ENCODE assay signal across 1 cellular context in the genomic region with DNA sequence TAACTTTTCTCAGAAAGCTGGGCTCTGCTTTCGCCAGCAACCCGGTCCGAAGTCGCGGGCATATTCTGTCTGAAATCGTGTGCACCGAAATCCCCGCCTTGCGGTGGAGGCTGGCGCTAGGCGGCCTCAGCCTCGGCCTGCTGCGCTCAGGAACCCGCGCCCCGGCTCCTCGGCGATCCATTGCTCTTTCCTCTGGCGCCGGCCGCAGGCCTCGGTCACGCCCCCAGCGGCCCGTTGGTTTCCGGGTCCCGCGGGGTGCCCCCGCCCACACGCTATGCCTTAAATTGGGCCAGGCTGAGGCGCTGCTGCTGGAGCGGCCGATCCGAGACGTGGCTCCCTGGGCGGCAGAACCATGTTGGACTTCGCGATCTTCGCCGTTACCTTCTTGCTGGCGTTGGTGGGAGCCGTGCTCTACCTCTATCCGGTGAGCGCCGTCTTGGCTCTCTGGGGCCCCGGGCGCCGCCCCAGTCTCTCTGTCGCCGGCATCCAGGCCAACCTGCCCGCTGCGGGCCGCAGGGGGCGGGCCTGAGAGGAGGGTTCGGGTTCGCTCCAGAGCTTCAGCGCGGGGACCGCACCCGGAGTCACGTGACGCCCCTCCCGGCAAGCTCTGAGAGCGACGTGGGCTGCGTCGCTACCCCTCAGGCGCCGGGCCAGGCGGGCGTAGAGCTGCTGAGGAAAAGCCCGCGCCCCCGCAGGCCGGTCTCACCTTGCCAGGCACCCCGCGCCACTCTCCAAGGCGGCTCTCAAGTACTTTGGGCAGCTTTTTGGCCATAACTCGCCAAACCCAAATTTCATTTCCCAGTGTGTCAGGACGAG.
TF ChIP-seq lines count a peak whose summit lies in the region.

A gene with protein sequence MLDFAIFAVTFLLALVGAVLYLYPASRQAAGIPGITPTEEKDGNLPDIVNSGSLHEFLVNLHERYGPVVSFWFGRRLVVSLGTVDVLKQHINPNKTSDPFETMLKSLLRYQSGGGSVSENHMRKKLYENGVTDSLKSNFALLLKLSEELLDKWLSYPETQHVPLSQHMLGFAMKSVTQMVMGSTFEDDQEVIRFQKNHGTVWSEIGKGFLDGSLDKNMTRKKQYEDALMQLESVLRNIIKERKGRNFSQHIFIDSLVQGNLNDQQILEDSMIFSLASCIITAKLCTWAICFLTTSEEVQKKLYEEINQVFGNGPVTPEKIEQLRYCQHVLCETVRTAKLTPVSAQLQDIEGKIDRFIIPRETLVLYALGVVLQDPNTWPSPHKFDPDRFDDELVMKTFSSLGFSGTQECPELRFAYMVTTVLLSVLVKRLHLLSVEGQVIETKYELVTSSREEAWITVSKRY (plus strand): TSS at position 308 of the 816 bp plus-strand sequence. CDS start 45 bp downstream, at position 353.

TF ChIP-seq in HepG2, 621 proteins besides CTCF, POLR2A, EP300 and RAD21 (continued from another document and continues in another):
- TF ChIP-seq PTBP1 (IDR thresholded peaks at IDR 0.05; ENCODE audit: low read depth, low read length, poor library complexity, severe bottlenecking) (peak; percentile 93), HOXA7 (CRISPR knock-in tag; IDR thresholded peaks at IDR 0.05) (no peak), BRCA1 (CRISPR knock-in tag; IDR thresholded peaks at IDR 0.05) (peak; percentile 99), ZNF274 (CRISPR knock-in tag; IDR thresholded peaks at IDR 0.05) (peak; percentile 97), ZNF768 (CRISPR knock-in tag; IDR thresholded peaks at IDR 0.05) (peak; percentile 55; the same call in 1 of the 2 replicates), NR2C2 (CRISPR knock-in tag; IDR thresholded peaks at IDR 0.05; ENCODE audit: borderline replicate concordance) (peak; percentile 93), ZNF367 (CRISPR knock-in tag; IDR thresholded peaks at IDR 0.05; ENCODE audit: borderline replicate concordance) (no peak), MAFG (CRISPR knock-in tag; IDR thresholded peaks at IDR 0.05) (no peak), ZNF343 (CRISPR knock-in tag; IDR thresholded peaks at IDR 0.05) (no peak), ZNF615 (CRISPR knock-in tag; IDR thresholded peaks at IDR 0.05; ENCODE audit: borderline replicate concordance) (peak; percentile 87; the same call in 1 of the 2 replicates), ZNF264 (CRISPR knock-in tag; IDR thresholded peaks at IDR 0.05) (peak; percentile 79; the same call in 1 of the 2 replicates), SETDB1 (CRISPR knock-in tag; IDR thresholded peaks at IDR 0.05; ENCODE audit: borderline replicate concordance) (no peak; the same call in 1 of the 2 replicates), ZBTB3 (CRISPR knock-in tag; IDR thresholded peaks at IDR 0.05; ENCODE audit: borderline replicate concordance, low read depth) (0 out of 2 replicates have a peak, but pooled peaks have one; percentile 1), ISX (CRISPR knock-in tag; conservative IDR thresholded peaks at IDR 0.05) (peak; percentile 81), THAP11 (CRISPR knock-in tag; IDR thresholded peaks at IDR 0.05) (peak; percentile 93), SMAD9 (CRISPR knock-in tag; IDR thresholded peaks at IDR 0.05) (no peak), TRIM24 (CRISPR knock-in tag; IDR thresholded peaks at IDR 0.05) (no peak), RNF2 (conservative IDR thresholded peaks at IDR 0.05; ENCODE audit: low read depth) (peak; percentile 60; the same call in 1 of the 2 replicates), ZNF496 (CRISPR knock-in tag; IDR thresholded peaks at IDR 0.05; ENCODE audit: insufficient replicate concordance) (no peak), ZNF567 (CRISPR knock-in tag; IDR thresholded peaks at IDR 0.05; ENCODE audit: borderline replicate concordance) (peak; percentile 95; the same call in 1 of the 2 replicates), ZNF20 (CRISPR knock-in tag; IDR thresholded peaks at IDR 0.05) (peak; percentile 87; the same call in 1 of the 2 replicates), ZNF883 (CRISPR knock-in tag; IDR thresholded peaks at IDR 0.05; ENCODE audit: not compliant biosample characterization) (peak; percentile 94), ZKSCAN1 (IDR thresholded peaks at IDR 0.05; ENCODE audit: low read length) (no peak)
- TF ChIP-seq, protein P1, sequence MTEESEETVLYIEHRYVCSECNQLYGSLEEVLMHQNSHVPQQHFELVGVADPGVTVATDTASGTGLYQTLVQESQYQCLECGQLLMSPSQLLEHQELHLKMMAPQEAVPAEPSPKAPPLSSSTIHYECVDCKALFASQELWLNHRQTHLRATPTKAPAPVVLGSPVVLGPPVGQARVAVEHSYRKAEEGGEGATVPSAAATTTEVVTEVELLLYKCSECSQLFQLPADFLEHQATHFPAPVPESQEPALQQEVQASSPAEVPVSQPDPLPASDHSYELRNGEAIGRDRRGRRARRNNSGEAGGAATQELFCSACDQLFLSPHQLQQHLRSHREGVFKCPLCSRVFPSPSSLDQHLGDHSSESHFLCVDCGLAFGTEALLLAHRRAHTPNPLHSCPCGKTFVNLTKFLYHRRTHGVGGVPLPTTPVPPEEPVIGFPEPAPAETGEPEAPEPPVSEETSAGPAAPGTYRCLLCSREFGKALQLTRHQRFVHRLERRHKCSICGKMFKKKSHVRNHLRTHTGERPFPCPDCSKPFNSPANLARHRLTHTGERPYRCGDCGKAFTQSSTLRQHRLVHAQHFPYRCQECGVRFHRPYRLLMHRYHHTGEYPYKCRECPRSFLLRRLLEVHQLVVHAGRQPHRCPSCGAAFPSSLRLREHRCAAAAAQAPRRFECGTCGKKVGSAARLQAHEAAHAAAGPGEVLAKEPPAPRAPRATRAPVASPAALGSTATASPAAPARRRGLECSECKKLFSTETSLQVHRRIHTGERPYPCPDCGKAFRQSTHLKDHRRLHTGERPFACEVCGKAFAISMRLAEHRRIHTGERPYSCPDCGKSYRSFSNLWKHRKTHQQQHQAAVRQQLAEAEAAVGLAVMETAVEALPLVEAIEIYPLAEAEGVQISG (CRISPR knock-in tag; IDR thresholded peaks at IDR 0.05) = peak; percentile 98
- TF ChIP-seq, protein P2, sequence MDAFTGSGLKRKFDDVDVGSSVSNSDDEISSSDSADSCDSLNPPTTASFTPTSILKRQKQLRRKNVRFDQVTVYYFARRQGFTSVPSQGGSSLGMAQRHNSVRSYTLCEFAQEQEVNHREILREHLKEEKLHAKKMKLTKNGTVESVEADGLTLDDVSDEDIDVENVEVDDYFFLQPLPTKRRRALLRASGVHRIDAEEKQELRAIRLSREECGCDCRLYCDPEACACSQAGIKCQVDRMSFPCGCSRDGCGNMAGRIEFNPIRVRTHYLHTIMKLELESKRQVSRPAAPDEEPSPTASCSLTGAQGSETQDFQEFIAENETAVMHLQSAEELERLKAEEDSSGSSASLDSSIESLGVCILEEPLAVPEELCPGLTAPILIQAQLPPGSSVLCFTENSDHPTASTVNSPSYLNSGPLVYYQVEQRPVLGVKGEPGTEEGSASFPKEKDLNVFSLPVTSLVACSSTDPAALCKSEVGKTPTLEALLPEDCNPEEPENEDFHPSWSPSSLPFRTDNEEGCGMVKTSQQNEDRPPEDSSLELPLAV (CRISPR knock-in tag; conservative IDR thresholded peaks at IDR 0.05; ENCODE audit: low read depth) = no peak
- TF ChIP-seq, protein P3, sequence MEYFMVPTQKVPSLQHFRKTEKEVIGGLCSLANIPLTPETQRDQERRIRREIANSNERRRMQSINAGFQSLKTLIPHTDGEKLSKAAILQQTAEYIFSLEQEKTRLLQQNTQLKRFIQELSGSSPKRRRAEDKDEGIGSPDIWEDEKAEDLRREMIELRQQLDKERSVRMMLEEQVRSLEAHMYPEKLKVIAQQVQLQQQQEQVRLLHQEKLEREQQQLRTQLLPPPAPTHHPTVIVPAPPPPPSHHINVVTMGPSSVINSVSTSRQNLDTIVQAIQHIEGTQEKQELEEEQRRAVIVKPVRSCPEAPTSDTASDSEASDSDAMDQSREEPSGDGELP (IDR thresholded peaks at IDR 0.05; ENCODE audit: borderline replicate concordance, low read depth) = peak; percentile 11; the same call in 1 of the 2 replicates
- TF ChIP-seq, protein P4, sequence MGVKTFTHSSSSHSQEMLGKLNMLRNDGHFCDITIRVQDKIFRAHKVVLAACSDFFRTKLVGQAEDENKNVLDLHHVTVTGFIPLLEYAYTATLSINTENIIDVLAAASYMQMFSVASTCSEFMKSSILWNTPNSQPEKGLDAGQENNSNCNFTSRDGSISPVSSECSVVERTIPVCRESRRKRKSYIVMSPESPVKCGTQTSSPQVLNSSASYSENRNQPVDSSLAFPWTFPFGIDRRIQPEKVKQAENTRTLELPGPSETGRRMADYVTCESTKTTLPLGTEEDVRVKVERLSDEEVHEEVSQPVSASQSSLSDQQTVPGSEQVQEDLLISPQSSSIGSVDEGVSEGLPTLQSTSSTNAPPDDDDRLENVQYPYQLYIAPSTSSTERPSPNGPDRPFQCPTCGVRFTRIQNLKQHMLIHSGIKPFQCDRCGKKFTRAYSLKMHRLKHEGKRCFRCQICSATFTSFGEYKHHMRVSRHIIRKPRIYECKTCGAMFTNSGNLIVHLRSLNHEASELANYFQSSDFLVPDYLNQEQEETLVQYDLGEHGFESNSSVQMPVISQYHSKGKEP (CRISPR knock-in tag; IDR thresholded peaks at IDR 0.05) = peak; percentile 38; the same call in 1 of the 2 replicates
- TF ChIP-seq, protein P5, sequence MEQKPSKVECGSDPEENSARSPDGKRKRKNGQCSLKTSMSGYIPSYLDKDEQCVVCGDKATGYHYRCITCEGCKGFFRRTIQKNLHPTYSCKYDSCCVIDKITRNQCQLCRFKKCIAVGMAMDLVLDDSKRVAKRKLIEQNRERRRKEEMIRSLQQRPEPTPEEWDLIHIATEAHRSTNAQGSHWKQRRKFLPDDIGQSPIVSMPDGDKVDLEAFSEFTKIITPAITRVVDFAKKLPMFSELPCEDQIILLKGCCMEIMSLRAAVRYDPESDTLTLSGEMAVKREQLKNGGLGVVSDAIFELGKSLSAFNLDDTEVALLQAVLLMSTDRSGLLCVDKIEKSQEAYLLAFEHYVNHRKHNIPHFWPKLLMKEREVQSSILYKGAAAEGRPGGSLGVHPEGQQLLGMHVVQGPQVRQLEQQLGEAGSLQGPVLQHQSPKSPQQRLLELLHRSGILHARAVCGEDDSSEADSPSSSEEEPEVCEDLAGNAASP (CRISPR knock-in tag; IDR thresholded peaks at IDR 0.05; ENCODE audit: borderline replicate concordance) = peak; percentile 79
- TF ChIP-seq, protein P6, sequence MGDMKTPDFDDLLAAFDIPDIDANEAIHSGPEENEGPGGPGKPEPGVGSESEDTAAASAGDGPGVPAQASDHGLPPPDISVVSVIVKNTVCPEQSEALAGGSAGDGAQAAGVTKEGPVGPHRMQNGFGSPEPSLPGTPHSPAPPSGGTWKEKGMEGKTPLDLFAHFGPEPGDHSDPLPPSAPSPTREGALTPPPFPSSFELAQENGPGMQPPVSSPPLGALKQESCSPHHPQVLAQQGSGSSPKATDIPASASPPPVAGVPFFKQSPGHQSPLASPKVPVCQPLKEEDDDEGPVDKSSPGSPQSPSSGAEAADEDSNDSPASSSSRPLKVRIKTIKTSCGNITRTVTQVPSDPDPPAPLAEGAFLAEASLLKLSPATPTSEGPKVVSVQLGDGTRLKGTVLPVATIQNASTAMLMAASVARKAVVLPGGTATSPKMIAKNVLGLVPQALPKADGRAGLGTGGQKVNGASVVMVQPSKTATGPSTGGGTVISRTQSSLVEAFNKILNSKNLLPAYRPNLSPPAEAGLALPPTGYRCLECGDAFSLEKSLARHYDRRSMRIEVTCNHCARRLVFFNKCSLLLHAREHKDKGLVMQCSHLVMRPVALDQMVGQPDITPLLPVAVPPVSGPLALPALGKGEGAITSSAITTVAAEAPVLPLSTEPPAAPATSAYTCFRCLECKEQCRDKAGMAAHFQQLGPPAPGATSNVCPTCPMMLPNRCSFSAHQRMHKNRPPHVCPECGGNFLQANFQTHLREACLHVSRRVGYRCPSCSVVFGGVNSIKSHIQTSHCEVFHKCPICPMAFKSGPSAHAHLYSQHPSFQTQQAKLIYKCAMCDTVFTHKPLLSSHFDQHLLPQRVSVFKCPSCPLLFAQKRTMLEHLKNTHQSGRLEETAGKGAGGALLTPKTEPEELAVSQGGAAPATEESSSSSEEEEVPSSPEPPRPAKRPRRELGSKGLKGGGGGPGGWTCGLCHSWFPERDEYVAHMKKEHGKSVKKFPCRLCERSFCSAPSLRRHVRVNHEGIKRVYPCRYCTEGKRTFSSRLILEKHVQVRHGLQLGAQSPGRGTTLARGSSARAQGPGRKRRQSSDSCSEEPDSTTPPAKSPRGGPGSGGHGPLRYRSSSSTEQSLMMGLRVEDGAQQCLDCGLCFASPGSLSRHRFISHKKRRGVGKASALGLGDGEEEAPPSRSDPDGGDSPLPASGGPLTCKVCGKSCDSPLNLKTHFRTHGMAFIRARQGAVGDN (CRISPR knock-in tag; IDR thresholded peaks at IDR 0.05) = peak; percentile 97
- TF ChIP-seq, protein P7, sequence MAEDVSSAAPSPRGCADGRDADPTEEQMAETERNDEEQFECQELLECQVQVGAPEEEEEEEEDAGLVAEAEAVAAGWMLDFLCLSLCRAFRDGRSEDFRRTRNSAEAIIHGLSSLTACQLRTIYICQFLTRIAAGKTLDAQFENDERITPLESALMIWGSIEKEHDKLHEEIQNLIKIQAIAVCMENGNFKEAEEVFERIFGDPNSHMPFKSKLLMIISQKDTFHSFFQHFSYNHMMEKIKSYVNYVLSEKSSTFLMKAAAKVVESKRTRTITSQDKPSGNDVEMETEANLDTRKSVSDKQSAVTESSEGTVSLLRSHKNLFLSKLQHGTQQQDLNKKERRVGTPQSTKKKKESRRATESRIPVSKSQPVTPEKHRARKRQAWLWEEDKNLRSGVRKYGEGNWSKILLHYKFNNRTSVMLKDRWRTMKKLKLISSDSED (CRISPR knock-in tag; IDR thresholded peaks at IDR 0.05) = 0 out of 2 replicates have a peak, but pooled peaks have one; percentile 1
